In the genomic region with DNA sequence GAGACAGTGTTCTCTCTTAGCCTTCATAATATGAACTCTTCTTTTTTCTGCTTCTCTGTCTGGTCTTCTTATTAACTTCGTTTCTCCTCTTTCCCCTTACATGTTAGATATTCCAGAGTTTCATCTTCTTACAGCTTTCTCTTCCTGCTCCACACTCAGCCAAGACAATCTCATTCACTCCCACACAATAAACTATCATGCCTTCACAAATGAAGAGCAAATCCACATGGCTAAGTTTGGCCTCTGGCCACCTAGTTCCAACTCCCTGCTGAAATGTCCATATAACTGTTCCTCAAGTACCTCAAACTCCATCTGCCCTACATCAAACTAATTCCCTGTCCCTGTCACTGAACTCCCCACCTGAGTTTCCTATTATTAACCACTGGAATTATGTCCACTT, we compare ENCODE assay signal across 32 cellular contexts. TPM values are rescaled to one million over a fixed set of nuclear protein-coding genes. Genes with fewer than 3 reads are reported as not detected.
"Had no signal": no experiment of that assay in that cellular context is flagged by ENCODE, and none has a peak within 500 bp of the region (broad histone marks: within the 10 kb centered on the region; RNA-seq: fewer than 3 reads in every experiment).

No MANE protein-coding gene starts in this region.

- DNase-seq: central memory CD4-positive, alpha-beta T cell; colonic mucosa; effector CD8-positive, alpha-beta T cell; endodermal cell; foreskin fibroblast; hypothalamus; immature natural killer cell; islet precursor cell; kidney glomerular epithelial cell; mesenchymal stem cell; mucosa of descending colon; naive B cell; pancreas; retina; stimulated activated CD4-positive, alpha-beta T cell treated with anti-CD3 and anti-CD28 coated beads, Interleukin-12 subunit alpha, Interleukin-12 subunit beta, amount 100 ng/mL, for 4 hours; stimulated activated CD4-positive, alpha-beta T cell treated with anti-CD3 and anti-CD28 coated beads, Interleukin-2, amount 100 ng/mL, for 24 hours; stimulated activated CD4-positive, alpha-beta T cell treated with anti-CD3 and anti-CD28 coated beads, Interleukin-4, amount 100 ng/mL, for 24 hours; stimulated activated naive CD4-positive, alpha-beta T cell treated with Interleukin-2 at 50 U/mL for 16 hours; stomach; thyroid gland; trophoblast cell had no signal

- H3K9me3 Mint-ChIP-seq: dendritic cell treated with granulocyte-macrophage colony-stimulating factor and Interleukin-4, amounts not matched to agents 40 ng/mL and 50 ng/mL, for 4 days; immature natural killer cell; mesothelial cell of epicardium; natural killer cell treated with Interleukin-12 subunit alpha and Interleukin-12 subunit beta and Interleukin-15 and Interleukin-18, amount 100 ng/mL, for 72 hours; neural crest cell; stimulated activated effector memory CD8-positive, alpha-beta T cell treated with anti-CD3 and anti-CD28 coated beads, Interleukin-12 subunit alpha, Interleukin-12 subunit beta, amount 100 ng/mL, for 72 hours had no signal

- H3K9me3 ChIP-seq: colonic mucosa, esophagus muscularis mucosa, gastroesophageal sphincter, heart right ventricle, mucosa of descending colon, neutrophil, pancreas, stomach, thyroid gland had no signal

- ATAC-seq: gastroesophageal sphincter, mucosa of descending colon, pancreas, sciatic nerve had no signal

- H3K4me1 Mint-ChIP-seq: immature natural killer cell; naive B cell; neural crest cell; stimulated activated effector memory CD8-positive, alpha-beta T cell treated with anti-CD3 and anti-CD28 coated beads, Interleukin-12 subunit alpha, Interleukin-12 subunit beta, amount 100 ng/mL, for 72 hours had no signal

- H3K4me3 ChIP-seq: colonic mucosa, esophagus muscularis mucosa, gastroesophageal sphincter, heart right ventricle, mucosa of descending colon, pancreas, smooth muscle cell, stomach, thyroid gland had no signal

- H3K27ac Mint-ChIP-seq: dendritic cell treated with granulocyte-macrophage colony-stimulating factor and Interleukin-4, amounts not matched to agents 40 ng/mL and 50 ng/mL, for 4 days; endodermal cell; immature natural killer cell; mesothelial cell of epicardium; naive B cell; natural killer cell treated with Interleukin-12 subunit alpha and Interleukin-12 subunit beta and Interleukin-15 and Interleukin-18, amount 100 ng/mL, for 72 hours; stimulated activated effector memory CD8-positive, alpha-beta T cell treated with anti-CD3 and anti-CD28 coated beads, Interleukin-12 subunit alpha, Interleukin-12 subunit beta, amount 100 ng/mL, for 72 hours had no signal

- H3K36me3 Mint-ChIP-seq: immature natural killer cell; naive B cell; natural killer cell treated with Interleukin-12 subunit alpha and Interleukin-12 subunit beta and Interleukin-15 and Interleukin-18, amount 100 ng/mL, for 72 hours; stimulated activated effector memory CD8-positive, alpha-beta T cell treated with anti-CD3 and anti-CD28 coated beads, Interleukin-12 subunit alpha, Interleukin-12 subunit beta, amount 100 ng/mL, for 72 hours had no signal

- H3K27me3 ChIP-seq: colonic mucosa, esophagus muscularis mucosa, gastroesophageal sphincter, heart right ventricle, neutrophil, pancreas, stomach, thyroid gland had no signal

- H3K27me3 Mint-ChIP-seq: dendritic cell treated with granulocyte-macrophage colony-stimulating factor and Interleukin-4, amounts not matched to agents 40 ng/mL and 50 ng/mL, for 4 days had no signal

- H3K4me2 ChIP-seq: smooth muscle cell had no signal

- H3K27ac ChIP-seq: colonic mucosa, esophagus muscularis mucosa, gastroesophageal sphincter, neutrophil, pancreas, thyroid gland had no signal

- H3K36me3 ChIP-seq: colonic mucosa, esophagus muscularis mucosa, gastroesophageal sphincter, heart right ventricle, neutrophil, pancreas, stomach, thyroid gland had no signal

- H3K4me3 Mint-ChIP-seq: dendritic cell treated with granulocyte-macrophage colony-stimulating factor and Interleukin-4, amounts not matched to agents 40 ng/mL and 50 ng/mL, for 4 days; endodermal cell; immature natural killer cell; mesothelial cell of epicardium; naive B cell; natural killer cell treated with Interleukin-12 subunit alpha and Interleukin-12 subunit beta and Interleukin-15 and Interleukin-18, amount 100 ng/mL, for 72 hours; neural crest cell; stimulated activated effector memory CD8-positive, alpha-beta T cell treated with anti-CD3 and anti-CD28 coated beads, Interleukin-12 subunit alpha, Interleukin-12 subunit beta, amount 100 ng/mL, for 72 hours had no signal

RNA-seq across cellular contexts. Expression of a gene that starts 18.4 kb away (rescaled TPM):
- total RNA-seq: natural killer cell treated with Interleukin-12 subunit alpha and Interleukin-12 subunit beta and Interleukin-15 and Interleukin-18, amount 100 ng/mL, for 72 hours; neural crest cell had no signal
